In genomic region chr22:42844756-42845155, GRCh38 we compare ENCODE assay signal across 1 cellular context.
TF ChIP-seq lines count a peak whose summit lies in the region.

No MANE protein-coding gene starts in this region.

TF ChIP-seq in HepG2, 621 proteins besides CTCF, POLR2A, EP300 and RAD21 (continued from another document):
- TF ChIP-seq, protein P1, sequence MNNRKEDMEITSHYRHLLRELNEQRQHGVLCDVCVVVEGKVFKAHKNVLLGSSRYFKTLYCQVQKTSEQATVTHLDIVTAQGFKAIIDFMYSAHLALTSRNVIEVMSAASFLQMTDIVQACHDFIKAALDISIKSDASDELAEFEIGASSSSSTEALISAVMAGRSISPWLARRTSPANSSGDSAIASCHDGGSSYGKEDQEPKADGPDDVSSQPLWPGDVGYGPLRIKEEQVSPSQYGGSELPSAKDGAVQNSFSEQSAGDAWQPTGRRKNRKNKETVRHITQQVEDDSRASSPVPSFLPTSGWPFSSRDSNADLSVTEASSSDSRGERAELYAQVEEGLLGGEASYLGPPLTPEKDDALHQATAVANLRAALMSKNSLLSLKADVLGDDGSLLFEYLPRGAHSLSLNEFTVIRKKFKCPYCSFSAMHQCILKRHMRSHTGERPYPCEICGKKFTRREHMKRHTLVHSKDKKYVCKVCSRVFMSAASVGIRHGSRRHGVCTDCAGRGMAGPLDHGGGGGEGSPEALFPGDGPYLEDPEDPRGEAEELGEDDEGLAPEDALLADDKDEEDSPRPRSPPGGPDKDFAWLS (CRISPR knock-in tag; IDR thresholded peaks at IDR 0.05; ENCODE audit: borderline replicate concordance), result no peak
- TF ChIP-seq ZNF251 (CRISPR knock-in tag; IDR thresholded peaks at IDR 0.05), result no peak
- TF ChIP-seq REL (CRISPR knock-in tag; conservative IDR thresholded peaks at IDR 0.05), result no peak
- TF ChIP-seq, protein P2, sequence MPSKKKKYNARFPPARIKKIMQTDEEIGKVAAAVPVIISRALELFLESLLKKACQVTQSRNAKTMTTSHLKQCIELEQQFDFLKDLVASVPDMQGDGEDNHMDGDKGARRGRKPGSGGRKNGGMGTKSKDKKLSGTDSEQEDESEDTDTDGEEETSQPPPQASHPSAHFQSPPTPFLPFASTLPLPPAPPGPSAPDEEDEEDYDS (CRISPR knock-in tag; IDR thresholded peaks at IDR 0.05), result no peak
- TF ChIP-seq MYC (CRISPR knock-in tag; IDR thresholded peaks at IDR 0.05; ENCODE audit: borderline replicate concordance), result no peak
- TF ChIP-seq RBM39 (IDR thresholded peaks at IDR 0.05; ENCODE audit: low read depth, low read length, poor library complexity, severe bottlenecking), result no peak
- TF ChIP-seq ELF3 (CRISPR knock-in tag; IDR thresholded peaks at IDR 0.05), result no peak
